In the genomic region with DNA sequence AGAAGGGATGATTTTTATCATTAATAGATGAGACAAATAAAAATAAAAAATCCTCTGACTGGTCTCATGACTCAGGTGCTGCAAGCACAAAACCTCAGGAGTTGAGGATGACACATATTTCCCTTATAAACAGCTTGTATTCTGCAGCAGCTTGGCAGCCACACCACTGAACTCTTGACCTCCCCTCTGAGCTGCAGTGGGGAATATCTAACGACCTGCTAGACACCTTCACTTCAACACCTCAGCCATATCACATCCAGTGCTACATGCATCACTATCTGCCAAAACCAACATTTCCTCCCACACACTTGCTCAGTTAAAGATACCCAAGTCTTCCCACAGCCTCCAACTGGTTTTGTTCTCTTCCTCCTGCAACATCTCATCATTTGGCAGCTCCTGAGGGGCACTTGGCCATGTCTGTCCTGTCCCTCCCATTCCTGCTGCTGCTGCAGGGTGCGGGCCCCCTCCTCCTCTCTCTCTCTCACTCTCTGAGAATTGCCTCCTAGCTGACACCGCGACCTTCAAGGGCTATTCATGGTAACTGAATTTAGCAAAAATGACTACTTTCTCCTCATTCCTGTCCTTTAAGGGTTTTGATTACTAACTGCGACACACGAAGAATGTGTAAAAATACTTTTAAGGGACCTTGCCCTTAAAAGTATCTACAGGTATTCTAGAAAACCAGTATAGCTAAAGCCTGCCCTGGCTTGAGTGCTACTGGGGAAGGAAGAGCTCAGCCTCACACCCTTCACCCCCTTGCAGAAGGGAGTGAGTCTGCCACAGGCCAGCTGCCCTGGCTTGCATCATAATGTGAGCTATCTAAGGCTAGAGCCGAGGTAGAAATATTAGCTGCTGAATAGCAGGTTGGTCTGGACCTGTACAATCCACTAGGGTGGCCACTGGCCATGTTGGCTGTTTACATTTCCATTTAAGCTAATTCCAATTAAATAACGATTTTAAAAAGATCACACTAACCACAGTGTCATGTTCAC, we compare ENCODE assay signal across 9 cellular contexts. TPM values are rescaled to one million over a fixed set of nuclear protein-coding genes. Genes with fewer than 3 reads are reported as not detected.
DNase-seq lines count a peak whose midpoint lies in the region; ATAC-seq lines count a peak whose summit lies in the region.
"Had no signal": no experiment of that assay in that cellular context is flagged by ENCODE, and none has a peak within 500 bp of the region (broad histone marks: within the 10 kb centered on the region; RNA-seq: fewer than 3 reads in every experiment).

No MANE protein-coding gene starts in this region.

- peaks cover 17% of the 10 kb centered on the region for H3K4me1 Mint-ChIP-seq in activated T-helper 2 cell treated with anti-CD3 and anti-CD28 coated beads, Interferon-gamma antibody, Interleukin-2, Interleukin-4, amounts not matched to agents 10 μg/mL and 5 μg/mL and 100 μg/mL, durations not matched to agents 14 hours and 24 hours and 36 hours (ENCODE audit: low read depth)
- peaks cover 13 to 25% (median 23%) of the 10 kb centered on the region in 7 donors for H3K4me1 Mint-ChIP-seq in naive thymus-derived CD4-positive, alpha-beta T cell

- no peak overlapping the region for H3K4me3 Mint-ChIP-seq in activated T-helper 2 cell treated with anti-CD3 and anti-CD28 coated beads, Interferon-gamma antibody, Interleukin-2, Interleukin-4, amounts not matched to agents 10 μg/mL and 5 μg/mL and 100 μg/mL, durations not matched to agents 14 hours and 24 hours and 36 hours (ENCODE audit: low read depth)
- peak overlapping the region in 3 of 10 donors; percentile 4 to 9 (median 6) for H3K4me3 Mint-ChIP-seq in naive thymus-derived CD4-positive, alpha-beta T cell

- peaks cover 61% of the 10 kb centered on the region for H3K27me3 Mint-ChIP-seq in activated T-helper 2 cell treated with anti-CD3 and anti-CD28 coated beads, Interferon-gamma antibody, Interleukin-2, Interleukin-4, amounts not matched to agents 10 μg/mL and 5 μg/mL and 100 μg/mL, durations not matched to agents 14 hours and 24 hours and 36 hours (ENCODE audit: low read depth)
- H3K27me3 Mint-ChIP-seq in naive thymus-derived CD4-positive, alpha-beta T cell: peaks cover 0 to 49% (median 0%) of the 10 kb centered on the region in 5 donors

- no peak overlapping the region for H3K4me3 ChIP-seq in naive thymus-derived CD4-positive, alpha-beta T cell (ENCODE audit: low read length)

- no peaks in the 10 kb centered on the region for H3K36me3 Mint-ChIP-seq in activated T-helper 2 cell treated with anti-CD3 and anti-CD28 coated beads, Interferon-gamma antibody, Interleukin-2, Interleukin-4, amounts not matched to agents 10 μg/mL and 5 μg/mL and 100 μg/mL, durations not matched to agents 14 hours and 24 hours and 36 hours (ENCODE audit: low read depth)
- peaks cover 0 to 1% (median 0%) of the 10 kb centered on the region in 5 donors for H3K36me3 Mint-ChIP-seq in naive thymus-derived CD4-positive, alpha-beta T cell

- POLR2A ChIA-PET in naive thymus-derived CD4-positive, alpha-beta T cell (lab: Charles Lee): interaction anchor here (0.6 kb wide), 1 partner anchor 10 kb away, joined by 3 read pairs; no protein-coding TSS in a partner anchor

- in situ Hi-C loops in Caki2 (cut with HindIII; ENCODE audit: low pct_unique_long_range_greater_than_20kb, low sequenced_read_pairs): no loop called here

- CTCF ChIA-PET in naive thymus-derived CD4-positive, alpha-beta T cell (lab: Charles Lee): interaction anchor here (1.2 to 1.4 kb wide), 2 partner anchors 27 to 48 kb away, joined by 3 read pairs; no protein-coding TSS in a partner anchor

- peak overlapping the region; percentile 86 for H3K27ac ChIP-seq in KOPT-K1 (ENCODE audit: low read depth, low read length, poor library complexity, severe bottlenecking)
- no peak overlapping the region for H3K27ac ChIP-seq in naive thymus-derived CD4-positive, alpha-beta T cell (ENCODE audit: low read depth, low read length)

- ATAC-seq in naive thymus-derived CD4-positive, alpha-beta T cell: peak; percentile 83
- no peak for ATAC-seq in GM18520 (IDR thresholded peaks at IDR 0.05; ENCODE audit: unreplicated experiment)

- H3K9me3 ChIP-seq in KOPT-K1 (ENCODE audit: insufficient read depth, low read length, poor library complexity, severe bottlenecking): no peaks in the 10 kb centered on the region
- H3K9me3 ChIP-seq in naive thymus-derived CD4-positive, alpha-beta T cell (ENCODE audit: control insufficient read depth in 2 of 3, low read length in 3 of 3): no peaks in the 10 kb centered on the region

- H3K27me3 ChIP-seq in naive thymus-derived CD4-positive, alpha-beta T cell (ENCODE audit: control insufficient read depth in 2 of 2, insufficient read depth in 2 of 2, low read length in 2 of 2): no peaks in the 10 kb centered on the region

- peaks cover 16 to 17% of the 10 kb centered on the region in 2 donors for H3K4me1 ChIP-seq in naive thymus-derived CD4-positive, alpha-beta T cell (ENCODE audit: control insufficient read depth in 2 of 2, insufficient read depth in 2 of 2, low read length in 2 of 2)

- intact Hi-C loops in activated T-helper 2 cell treated with anti-CD3 and anti-CD28 coated beads, Interferon-gamma antibody, Interleukin-2, Interleukin-4, amounts not matched to agents 10 μg/mL and 5 μg/mL and 100 μg/mL, durations not matched to agents 14 hours and 24 hours and 36 hours (cut with micrococcal nuclease): loop anchor here (1.0 kb wide), 3 partner anchors 11 to 34 kb away; no protein-coding TSS in a partner anchor
- intact Hi-C loops in naive thymus-derived CD4-positive, alpha-beta T cell (cut with micrococcal nuclease): no loop called here

- peak overlapping the region; percentile 22 for H3K27ac Mint-ChIP-seq in activated T-helper 2 cell treated with anti-CD3 and anti-CD28 coated beads, Interferon-gamma antibody, Interleukin-2, Interleukin-4, amounts not matched to agents 10 μg/mL and 5 μg/mL and 100 μg/mL, durations not matched to agents 14 hours and 24 hours and 36 hours
- peak overlapping the region in 2 of 9 donors; percentile 17 to 24 for H3K27ac Mint-ChIP-seq in naive thymus-derived CD4-positive, alpha-beta T cell

- H3K9me3 Mint-ChIP-seq in activated T-helper 2 cell treated with anti-CD3 and anti-CD28 coated beads, Interferon-gamma antibody, Interleukin-2, Interleukin-4, amounts not matched to agents 10 μg/mL and 5 μg/mL and 100 μg/mL, durations not matched to agents 14 hours and 24 hours and 36 hours: no peaks in the 10 kb centered on the region
- H3K9me3 Mint-ChIP-seq in naive thymus-derived CD4-positive, alpha-beta T cell: no peaks in the 10 kb centered on the region

- peak; percentile 75 for DNase-seq in Caki2 (ENCODE audit: low read depth)
- DNase-seq in activated T-helper 2 cell treated with anti-CD3 and anti-CD28 coated beads, Interferon-gamma antibody, Interleukin-2, Interleukin-4, amounts not matched to agents 10 μg/mL and 5 μg/mL and 100 μg/mL, durations not matched to agents 14 hours and 24 hours and 36 hours (ENCODE audit: low spot score): no peak
- DNase-seq in naive thymus-derived CD4-positive, alpha-beta T cell: no peak
- DNase-seq in NOMO-1 treated with dmso at 0.1 percent for 144 hours (lab: John Stamatoyannopoulos, UW; ENCODE audit: unreplicated experiment): no peak
- no peak for DNase-seq in NCI-H187 treated with DMSO at 0.1 percent for 48 hours (lab: John Stamatoyannopoulos, UW)
- DNase-seq in CD1c-positive myeloid dendritic cell (ENCODE audit: extremely low spot score): no peak
- DNase-seq: islet precursor cell had no signal

- H3K36me3 ChIP-seq in KOPT-K1 (ENCODE audit: insufficient read depth, low read length): peaks cover 33% of the 10 kb centered on the region
- H3K36me3 ChIP-seq in naive thymus-derived CD4-positive, alpha-beta T cell (ENCODE audit: control insufficient read depth in 2 of 3, insufficient read depth in 3 of 3, low read length in 3 of 3): no peaks in the 10 kb centered on the region

RNA-seq across cellular contexts. Expression of a gene that starts 5.0 kb away (rescaled TPM):
- total RNA-seq in Caki2 (2014; rRNA removed; shearing (Covaris generic); ENCODE audit: low replicate concordance): 0.81 TPM in 1 of 2 replicates, not detected in the other
- not detected in 2 replicates for total RNA-seq in activated T-helper 2 cell treated with anti-CD3 and anti-CD28 coated beads, Interferon-gamma antibody, Interleukin-2, Interleukin-4, amounts not matched to agents 10 μg/mL and 5 μg/mL and 100 μg/mL, durations not matched to agents 14 hours and 24 hours and 36 hours
- under 1 TPM in 4 of 5 experiments, not detected in 1; 0.40 to 0.66 (median 0.56) TPM for total RNA-seq in naive thymus-derived CD4-positive, alpha-beta T cell
- polyA plus RNA-seq in naive thymus-derived CD4-positive, alpha-beta T cell: under 1 TPM; 0.31 to 0.45 TPM

RNA-seq across cellular contexts. Expression of a gene that starts 39.4 kb away (rescaled TPM):
- 39.5 and 48.5 TPM in 2 replicates for total RNA-seq in Caki2 (2014; rRNA removed; shearing (Covaris generic); ENCODE audit: low replicate concordance)
- total RNA-seq in activated T-helper 2 cell treated with anti-CD3 and anti-CD28 coated beads, Interferon-gamma antibody, Interleukin-2, Interleukin-4, amounts not matched to agents 10 μg/mL and 5 μg/mL and 100 μg/mL, durations not matched to agents 14 hours and 24 hours and 36 hours: 3.2 and 4.6 TPM in 2 replicates
- total RNA-seq in naive thymus-derived CD4-positive, alpha-beta T cell: 10 to 100 TPM in 4 of 5 experiments, 1 to 10 TPM in 1; 8.5 to 15.7 (median 12.6) TPM
- 10 to 100 TPM; 12.8 to 21.0 TPM for polyA plus RNA-seq in naive thymus-derived CD4-positive, alpha-beta T cell
